In the genomic region with DNA sequence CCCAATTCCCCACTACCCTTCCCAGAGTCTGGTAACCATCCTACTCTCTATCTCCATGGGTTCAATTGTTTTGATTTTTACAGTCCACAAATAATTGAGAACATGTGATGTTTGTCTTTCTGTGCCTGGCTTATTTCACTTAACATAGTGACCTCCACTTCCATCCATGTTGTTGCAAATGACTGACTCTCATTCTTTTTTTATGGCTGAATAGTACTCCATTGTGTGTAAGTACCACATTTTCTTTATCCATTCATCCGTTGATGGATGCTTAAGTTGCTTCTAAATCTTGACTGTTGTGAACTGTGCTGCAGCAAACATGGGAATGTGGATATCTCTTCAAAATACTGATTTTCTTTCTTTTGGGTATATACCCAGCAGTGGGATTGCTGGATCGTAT, we compare ENCODE assay signal across 3 cellular contexts. TPM values are rescaled to one million over a fixed set of nuclear protein-coding genes. Genes with fewer than 3 reads are reported as not detected.
"Had no signal": no experiment of that assay in that cellular context is flagged by ENCODE, and none has a peak within 500 bp of the region (broad histone marks: within the 10 kb centered on the region; RNA-seq: fewer than 3 reads in every experiment).

No MANE protein-coding gene starts in this region.

RNA-seq across cellular contexts. Expression of gene CELF3, which starts 46.6 kb away (rescaled TPM):
- polyA plus RNA-seq: naive thymus-derived CD4-positive, alpha-beta T cell; smooth muscle cell had no signal

RNA-seq across cellular contexts. Expression of gene RIIAD1, which starts 51.3 kb away (rescaled TPM):
- polyA plus RNA-seq: naive thymus-derived CD4-positive, alpha-beta T cell; smooth muscle cell; spleen had no signal
